In genomic region chr9:2026598-2026997, GRCh38 we compare ENCODE assay signal across 13 cellular contexts. TPM values are rescaled to one million over a fixed set of nuclear protein-coding genes. Genes with fewer than 3 reads are reported as not detected.
DNase-seq lines count a peak whose midpoint lies in the region; ATAC-seq and TF ChIP-seq lines count a peak whose summit lies in the region.
"Had no signal": no experiment of that assay in that cellular context is flagged by ENCODE, and none has a peak within 500 bp of the region (broad histone marks: within the 10 kb centered on the region; RNA-seq: fewer than 3 reads in every experiment).

No MANE protein-coding gene starts in this region.

- no peak for TF ChIP-seq POLR2A in spleen (IDR thresholded peaks at IDR 0.05)

- no peaks in the 10 kb centered on the region for H3K27me3 ChIP-seq in spleen (replicated peaks in 1 of 7)

- H3K9me3 Mint-ChIP-seq in activated CD8-positive, alpha-beta memory T cell treated with anti-CD3 and anti-CD28 coated beads, Interleukin-2, amount 10 ng/mL, durations not matched to agents 7 days and 5 days (ENCODE audit: low read depth) = no peaks in the 10 kb centered on the region
- no peaks in the 10 kb centered on the region for H3K9me3 Mint-ChIP-seq in effector memory CD8-positive, alpha-beta T cell

- H3K27ac ChIP-seq in SK-N-MC (peak overlapping the region; percentile 63; the same call in 1 of the 2 replicates), spleen (peak overlapping the region in 7 of 8 donors; percentile 42 to 72 (median 60))

- H3K9me3 ChIP-seq in SK-N-MC (ENCODE audit: low read depth, low read length) (no peaks in the 10 kb centered on the region), spleen (no peaks in the 10 kb centered on the region)

- DNase-seq in activated CD8-positive, alpha-beta memory T cell treated with anti-CD3 and anti-CD28 coated beads, Interleukin-2, amount 10 ng/mL, durations not matched to agents 7 days and 5 days = no peak
- no peak for DNase-seq in activated CD8-positive, alpha-beta memory T cell treated with anti-CD3 and anti-CD28 coated beads, Interleukin-2, amount 50 U/mL, for 48 hours
- no peak for DNase-seq in SK-N-MC (ENCODE audit: low read depth, low spot score)
- no peak for DNase-seq in effector memory CD8-positive, alpha-beta T cell
- no peak for DNase-seq in spleen
- no peak for DNase-seq in NCI-H1694 (lab: John Stamatoyannopoulos, UW)
- no peak for DNase-seq in NK-92 treated with Interleukin-12 subunit alpha and Interleukin-12 subunit beta, amount 100 ng/mL, for 24 hours (lab: John Stamatoyannopoulos, UW)
- DNase-seq in NCI-H2107 (lab: John Stamatoyannopoulos, UW) = no peak
- DNase-seq: aorta, DMS53, GOT3, NCI-H345, OCI-M1 had no signal

- H3K36me3 ChIP-seq in SK-N-MC (ENCODE audit: insufficient read depth, low read length) (no peaks in the 10 kb centered on the region), spleen (peaks cover 0 to 22% (median 0%) of the 10 kb centered on the region in 6 donors)

- CTCF ChIA-PET in activated CD8-positive, alpha-beta memory T cell treated with anti-CD3 and anti-CD28 coated beads, Interleukin-2, amount 10 ng/mL, durations not matched to agents 7 days and 5 days (lab: Charles Lee) = interaction anchor here (2.3 kb wide), 1 partner anchor 9 kb away, joined by 8 read pairs; no protein-coding TSS in a partner anchor

- no peak overlapping the region for H3K4me3 ChIP-seq in SK-N-MC
- peak overlapping the region in 1 of 8 donors; percentile 6 for H3K4me3 ChIP-seq in spleen

- peaks cover 41% of the 10 kb centered on the region for H3K36me3 Mint-ChIP-seq in activated CD8-positive, alpha-beta memory T cell treated with anti-CD3 and anti-CD28 coated beads, Interleukin-2, amount 10 ng/mL, durations not matched to agents 7 days and 5 days
- peaks cover 42% of the 10 kb centered on the region for H3K36me3 Mint-ChIP-seq in effector memory CD8-positive, alpha-beta T cell (ENCODE audit: insufficient read depth)

- H3K27ac Mint-ChIP-seq in activated CD8-positive, alpha-beta memory T cell treated with anti-CD3 and anti-CD28 coated beads, Interleukin-2, amount 10 ng/mL, durations not matched to agents 7 days and 5 days = peak overlapping the region; percentile 59
- H3K27ac Mint-ChIP-seq in effector memory CD8-positive, alpha-beta T cell = peak overlapping the region; percentile 73 to 91

- ATAC-seq in activated CD8-positive, alpha-beta memory T cell treated with anti-CD3 and anti-CD28 coated beads, Interleukin-2, amount 10 ng/mL, durations not matched to agents 7 days and 5 days = peak; percentile 17
- peak; percentile 65 for ATAC-seq in effector memory CD8-positive, alpha-beta T cell (replicated peaks)

- H3K4me3 Mint-ChIP-seq in activated CD8-positive, alpha-beta memory T cell treated with anti-CD3 and anti-CD28 coated beads, Interleukin-2, amount 10 ng/mL, durations not matched to agents 7 days and 5 days = no peak overlapping the region
- peak overlapping the region; percentile 60 to 67 for H3K4me3 Mint-ChIP-seq in effector memory CD8-positive, alpha-beta T cell

- TF ChIP-seq CTCF in spleen (IDR thresholded peaks at IDR 0.05 in 8 of 11, conservative IDR thresholded peaks at IDR 0.05 in 3 of 11) = no peak

- peaks cover 81% of the 10 kb centered on the region for H3K4me1 Mint-ChIP-seq in activated CD8-positive, alpha-beta memory T cell treated with anti-CD3 and anti-CD28 coated beads, Interleukin-2, amount 10 ng/mL, durations not matched to agents 7 days and 5 days
- H3K4me1 Mint-ChIP-seq in effector memory CD8-positive, alpha-beta T cell (ENCODE audit: low read depth in 2 of 2) = peaks cover 85 to 94% of the 10 kb centered on the region in 2 donors

- H3K9ac ChIP-seq in SK-N-MC (ENCODE audit: insufficient read length) = no peak overlapping the region

- intact Hi-C loops in spleen (cut with DNase I; ENCODE audit: low total_unique reads) = no loop called here

- H3K4me1 ChIP-seq in spleen = peaks cover 50 to 100% (median 96%) of the 10 kb centered on the region in 6 donors

- WGBS in spleen, 5 donors = 14 to 21% (median 17%) methylated on average over 4 of the region's 4 CpGs

- no peaks in the 10 kb centered on the region for H3K27me3 Mint-ChIP-seq in activated CD8-positive, alpha-beta memory T cell treated with anti-CD3 and anti-CD28 coated beads, Interleukin-2, amount 10 ng/mL, durations not matched to agents 7 days and 5 days
- no peaks in the 10 kb centered on the region for H3K27me3 Mint-ChIP-seq in effector memory CD8-positive, alpha-beta T cell

RNA-seq across cellular contexts. Expression of gene SMARCA2, which starts 11.5 kb away (rescaled TPM):
- total RNA-seq in activated CD8-positive, alpha-beta memory T cell treated with anti-CD3 and anti-CD28 coated beads, Interleukin-2, amount 10 ng/mL, durations not matched to agents 7 days and 5 days = 100 to 1,000 TPM; 168 to 188 TPM
- 100 to 1,000 TPM; 163 to 252 (median 194) TPM for total RNA-seq in spleen
- 10 to 100 TPM; 41.9 to 52.8 (median 49.3) TPM for polyA plus RNA-seq in spleen
